Comparison of ENCODE assay signal across 8 cellular contexts in the genomic region with DNA sequence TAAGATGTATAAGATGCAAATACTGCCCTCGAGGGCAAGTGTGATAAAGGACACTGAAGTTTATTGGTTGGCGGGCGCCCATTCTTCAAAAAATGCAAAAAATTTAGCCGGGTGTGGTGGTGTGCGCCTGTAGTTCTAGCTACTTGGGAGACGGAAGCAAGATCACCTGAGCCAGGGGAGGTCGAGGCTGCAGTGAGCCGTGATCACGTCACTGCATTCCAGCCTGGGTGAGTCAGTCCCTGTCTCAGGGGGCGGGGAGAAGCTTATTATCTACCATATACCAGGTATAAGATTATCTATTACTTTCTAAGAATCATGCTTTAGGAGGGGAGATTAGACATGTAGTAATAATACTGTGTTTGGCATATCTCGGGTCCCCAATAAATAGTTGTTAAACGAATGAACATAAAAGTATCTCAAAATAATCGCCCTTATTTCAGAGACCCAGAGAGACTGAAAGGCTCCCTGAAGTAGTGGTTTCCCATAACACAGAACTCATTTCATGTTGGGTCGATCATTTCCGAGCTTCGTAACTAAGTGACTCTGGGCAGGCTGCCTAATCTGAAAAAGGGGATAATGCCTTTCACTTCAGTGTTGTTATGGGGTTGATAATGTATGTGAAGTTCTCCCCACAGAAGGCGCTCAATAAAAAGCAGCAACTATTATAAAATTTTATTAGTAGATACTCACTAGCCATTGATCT.
DNase-seq lines count a peak whose midpoint lies in the region; TF ChIP-seq lines count a peak whose summit lies in the region.

No MANE protein-coding gene starts in this region.

- H3K27me3 ChIP-seq in effector memory CD4-positive, alpha-beta T cell (replicated peaks; ENCODE audit: control insufficient read depth, insufficient read depth, low read length, poor library complexity, severe bottlenecking), result no peaks in the 10 kb centered on the region

- H3K4me3 Mint-ChIP-seq in nephron, result peak overlapping the region; percentile 96 to 97 (median 97)

- peak overlapping the region; percentile 98 for H3K4me3 ChIP-seq in SK-N-MC
- peak overlapping the region; percentile 87 for H3K4me3 ChIP-seq in effector memory CD4-positive, alpha-beta T cell (ENCODE audit: insufficient read depth, low read depth, low read length, poor library complexity, severe bottlenecking)

- DNase-seq in HCEC 1CT, result peak; percentile 39
- no peak for DNase-seq in SK-N-MC (ENCODE audit: low read depth, low spot score)
- no peak for DNase-seq in effector memory CD4-positive, alpha-beta T cell
- DNase-seq in NCI-H526 (lab: John Stamatoyannopoulos, UW), result no peak
- no peak for DNase-seq in NCI-H2107 (lab: John Stamatoyannopoulos, UW)
- DNase-seq in MV-4-11 (lab: John Stamatoyannopoulos, UW), result no peak
- no peak for DNase-seq in NK-92 treated with Interleukin-12 subunit alpha and Interleukin-12 subunit beta, amount 100 ng/mL, for 24 hours (lab: John Stamatoyannopoulos, UW)

- peaks cover 3% of the 10 kb centered on the region; the same call in 1 of the 2 replicates for H3K36me3 ChIP-seq in SK-N-MC (ENCODE audit: insufficient read depth, low read length)
- no peaks in the 10 kb centered on the region for H3K36me3 ChIP-seq in effector memory CD4-positive, alpha-beta T cell (ENCODE audit: control insufficient read depth, insufficient read depth, low read length)

- peak overlapping the region; percentile 83; the same call in 1 of the 2 replicates for H3K27ac ChIP-seq in SK-N-MC
- peak overlapping the region; percentile 94 for H3K27ac ChIP-seq in effector memory CD4-positive, alpha-beta T cell (ENCODE audit: insufficient read depth, low read length, poor library complexity, severe bottlenecking)

- H3K27ac Mint-ChIP-seq in nephron, result peak overlapping the region; percentile 95 to 98 (median 97)

- peak overlapping the region; percentile 95 for H3K9ac ChIP-seq in SK-N-MC (ENCODE audit: insufficient read length)

- H3K36me3 Mint-ChIP-seq in nephron (ENCODE audit: low read depth), result no peaks in the 10 kb centered on the region

- no peaks in the 10 kb centered on the region for H3K27me3 Mint-ChIP-seq in nephron (ENCODE audit: low read depth)

- H3K9me3 Mint-ChIP-seq in nephron, result no peaks in the 10 kb centered on the region

- H3K4me1 Mint-ChIP-seq in nephron, result peaks cover 32% of the 10 kb centered on the region

- no peak for TF ChIP-seq CTCF in nephron (IDR thresholded peaks at IDR 0.05; ENCODE audit: unreplicated experiment in 3 of 3)

- peaks cover 14% of the 10 kb centered on the region for H3K4me1 ChIP-seq in effector memory CD4-positive, alpha-beta T cell (ENCODE audit: control insufficient read depth, insufficient read depth, low read length, poor library complexity, severe bottlenecking)

- no peaks in the 10 kb centered on the region for H3K9me3 ChIP-seq in SK-N-MC (ENCODE audit: low read depth, low read length)
- H3K9me3 ChIP-seq in effector memory CD4-positive, alpha-beta T cell (ENCODE audit: control insufficient read depth, low read length), result no peaks in the 10 kb centered on the region
